In genomic region chr7:102273749-102274712, GRCh38 we compare ENCODE assay signal across 1 cellular context.
TF ChIP-seq lines count a peak whose summit lies in the region.

No MANE protein-coding gene starts in this region.

TF ChIP-seq in GM23338, 12 proteins besides CTCF, POLR2A, EP300 and RAD21 (continued from another document):
- no peak for TF ChIP-seq REST (IDR thresholded peaks at IDR 0.05; ENCODE audit: unreplicated experiment)
- TF ChIP-seq NANOG (IDR thresholded peaks at IDR 0.05; ENCODE audit: borderline replicate concordance), result no peak
- TF ChIP-seq POLR2AphosphoS5 (IDR thresholded peaks at IDR 0.05; ENCODE audit: low read depth), result no peak
- TF ChIP-seq EZH2phosphoT487 (IDR thresholded peaks at IDR 0.05; ENCODE audit: unreplicated experiment), result no peak
- no peak for TF ChIP-seq ZNF114 (CRISPR knock-in tag; IDR thresholded peaks at IDR 0.05)
- no peak for TF ChIP-seq JUNB (IDR thresholded peaks at IDR 0.05; ENCODE audit: unreplicated experiment)
- no peak for TF ChIP-seq EZH2 (IDR thresholded peaks at IDR 0.05; ENCODE audit: low read depth, unreplicated experiment)
- TF ChIP-seq ETS1 (IDR thresholded peaks at IDR 0.05), result no peak
- no peak for TF ChIP-seq ZNF331 (CRISPR knock-in tag; IDR thresholded peaks at IDR 0.05; ENCODE audit: low read depth)
